In genomic region chr3:115814778-115815380, GRCh38 we compare ENCODE assay signal across 8 cellular contexts.
A peak's percentile ranks its signal among the peaks of the same experiment; 100 is the strongest.
DNase-seq lines count a peak whose midpoint lies in the region; ATAC-seq and TF ChIP-seq lines count a peak whose summit lies in the region.

No MANE protein-coding gene starts in this region.

- DNase-seq in DMS 273 (lab: John Stamatoyannopoulos, UW; ENCODE audit: unreplicated experiment) (peak; percentile 93), NCI-H1930 (lab: John Stamatoyannopoulos, UW) (peak; percentile 38 to 71), breast epithelium (ENCODE audit: low spot score in 2 of 2) (peak; percentile 47 to 59), iris pigment epithelial cell (ENCODE audit: low read depth) (peak; percentile 53)
- DNase-seq in stimulated activated CD4-positive, alpha-beta T cell treated with anti-CD3 and anti-CD28 coated beads, Interleukin-1b, Interleukin-23, amount 100 ng/mL, for 1 hour (ENCODE audit: low read depth in 2 of 2), result peak; percentile 26 to 47

- peak; percentile 93 for TF ChIP-seq CTCF in VCaP (conservative IDR thresholded peaks at IDR 0.05)
- peak; percentile 66 to 88 (median 79) for TF ChIP-seq CTCF in breast epithelium (IDR thresholded peaks at IDR 0.05)

- ATAC-seq in GM21737 (IDR thresholded peaks at IDR 0.05; ENCODE audit: unreplicated experiment) (peak; percentile 58), GM19455 (IDR thresholded peaks at IDR 0.05; ENCODE audit: unreplicated experiment) (no peak)

- TF ChIP-seq POLR2A in breast epithelium (IDR thresholded peaks at IDR 0.05), result no peak

- no peaks in the 10 kb centered on the region for H3K9me3 ChIP-seq in breast epithelium

- H3K27ac ChIP-seq in VCaP (no peak overlapping the region), breast epithelium (no peak overlapping the region)

- H3K27me3 ChIP-seq in breast epithelium, result no peaks in the 10 kb centered on the region

- no peak overlapping the region for H3K4me3 ChIP-seq in breast epithelium

- intact Hi-C loops in breast epithelium (cut with DNase I; ENCODE audit: low total_unique reads), result no loop called here

- H3K4me1 ChIP-seq in breast epithelium, result no peaks in the 10 kb centered on the region

- no peaks in the 10 kb centered on the region for H3K36me3 ChIP-seq in breast epithelium

Comparison
In these comparisons a context has a peak if more than half of its experiments do, and no peak if none do; other contexts are left out.
1. DNase-seq: peak in every context shown above with its lines; median percentile 93 in DMS 273; 54 in NCI-H1930; 53 in breast epithelium; 53 in iris pigment epithelial cell; 36 in stimulated activated CD4-positive, alpha-beta T cell treated with anti-CD3 and anti-CD28 coated beads, Interleukin-1b, Interleukin-23, amount 100 ng/mL, for 1 hour.